ENCODE assay signal across 23 cellular contexts in genomic region chr7:150850273-150850672, GRCh38. TPM values are rescaled to one million over a fixed set of nuclear protein-coding genes. Genes with fewer than 3 reads are reported as not detected.
"Had no signal": no experiment of that assay in that cellular context is flagged by ENCODE, and none has a peak within 500 bp of the region (broad histone marks: within the 10 kb centered on the region; RNA-seq: fewer than 3 reads in every experiment).

No MANE protein-coding gene starts in this region.

- H3K4me3 ChIP-seq: esophagus squamous epithelium, hepatocyte, lung, neural progenitor cell, ovary, tibial artery, upper lobe of right lung, vagina had no signal

- H3K9me3 Mint-ChIP-seq: natural killer cell treated with Interleukin-12 subunit alpha and Interleukin-12 subunit beta and Interleukin-15 and Interleukin-18, amount 100 ng/mL, for 72 hours; neural progenitor cell had no signal

- DNase-seq: effector memory CD4-positive, alpha-beta T cell; esophagus squamous epithelium; foreskin melanocyte; kidney; left ventricle myocardium superior; mesenchymal stem cell; midbrain; nucleus accumbens; right cardiac atrium; small intestine; stimulated activated CD4-positive, alpha-beta T cell treated with anti-CD3 and anti-CD28 coated beads, Interleukin-12 subunit alpha, Interleukin-12 subunit beta, amount 100 ng/mL, for 4 hours; stimulated activated naive CD4-positive, alpha-beta T cell treated with Interleukin-2 at 50 U/mL for 16 hours; tibial artery; upper lobe of right lung had no signal

- H3K9me3 ChIP-seq: esophagus squamous epithelium, ovary, tibial artery, upper lobe of right lung, vagina had no signal

- H3K4me3 Mint-ChIP-seq: natural killer cell treated with Interleukin-12 subunit alpha and Interleukin-12 subunit beta and Interleukin-15 and Interleukin-18, amount 100 ng/mL, for 72 hours; neural progenitor cell had no signal

- H3K27me3 ChIP-seq: hepatocyte, neural progenitor cell, ovary, vagina had no signal

- H3K36me3 Mint-ChIP-seq: natural killer cell treated with Interleukin-12 subunit alpha and Interleukin-12 subunit beta and Interleukin-15 and Interleukin-18, amount 100 ng/mL, for 72 hours; neural progenitor cell had no signal

- H3K27ac ChIP-seq: epithelial cell of prostate, esophagus squamous epithelium, hepatocyte, neural progenitor cell, ovary, tibial artery, upper lobe of right lung, vagina had no signal

- H3K27ac Mint-ChIP-seq: natural killer cell treated with Interleukin-12 subunit alpha and Interleukin-12 subunit beta and Interleukin-15 and Interleukin-18, amount 100 ng/mL, for 72 hours; neural progenitor cell had no signal

- H3K4me1 ChIP-seq: tibial artery had no signal

- H3K36me3 ChIP-seq: esophagus squamous epithelium, neural progenitor cell, ovary, tibial artery, upper lobe of right lung, vagina had no signal

- ATAC-seq: left colon; left ventricle myocardium superior; natural killer cell treated with Interleukin-12 subunit alpha and Interleukin-12 subunit beta and Interleukin-15 and Interleukin-18, amount 100 ng/mL, for 72 hours; right cardiac atrium; upper lobe of right lung had no signal

RNA-seq across cellular contexts. Expression of gene AOC1, which starts 2.0 kb away (rescaled TPM):
- total RNA-seq: natural killer cell treated with Interleukin-12 subunit alpha and Interleukin-12 subunit beta and Interleukin-15 and Interleukin-18, amount 100 ng/mL, for 72 hours; temporal lobe; vagina had no signal
